ENCODE assay signal across 9 cellular contexts in genomic region chr20:63025534-63026331, GRCh38. TPM values are rescaled to one million over a fixed set of nuclear protein-coding genes. Genes with fewer than 3 reads are reported as not detected.
DNase-seq lines count a peak whose midpoint lies in the region; ATAC-seq and TF ChIP-seq lines count a peak whose summit lies in the region.
"Had no signal": no experiment of that assay in that cellular context is flagged by ENCODE, and none has a peak within 500 bp of the region (broad histone marks: within the 10 kb centered on the region; RNA-seq: fewer than 3 reads in every experiment).

No MANE protein-coding gene starts in this region.

- in situ Hi-C loops in brain microvascular endothelial cell (cut with HindIII; ENCODE audit: low pct_ligation_motif_present, low sequenced_read_pairs) = no loop called here

- H3K4me3 ChIP-seq in brain microvascular endothelial cell (ENCODE audit: low read depth, low read length) = no peak overlapping the region

- no peaks in the 10 kb centered on the region for H3K36me3 ChIP-seq in brain microvascular endothelial cell (replicated peaks)

- DNase-seq in DMS153 (lab: John Stamatoyannopoulos, UW) (peak; percentile 15), HT-29 (ENCODE audit: low spot score) (peak; percentile 33), brain microvascular endothelial cell (peak; percentile 16), occipital lobe (lab: John Stamatoyannopoulos, UW) (peak; percentile 31), SK-N-DZ (ENCODE audit: low spot score) (no peak), NOMO-1 treated with DMSO at 0.1 percent for 48 hours (lab: John Stamatoyannopoulos, UW; ENCODE audit: unreplicated experiment) (no peak), NCI-H1048 (lab: John Stamatoyannopoulos, UW) (no peak)

- no peak for ATAC-seq in HG03108 (IDR thresholded peaks at IDR 0.05; ENCODE audit: unreplicated experiment)

- TF ChIP-seq CTCF in brain microvascular endothelial cell (IDR thresholded peaks at IDR 0.05; ENCODE audit: low read depth, low read length, missing control alignments) = no peak

- H3K27ac ChIP-seq in brain microvascular endothelial cell = no peak overlapping the region

- H3K27me3 ChIP-seq in brain microvascular endothelial cell (replicated peaks) = peaks cover 74% of the 10 kb centered on the region

RNA-seq across cellular contexts. Expression of gene BHLHE23, which starts 19.0 kb away (rescaled TPM):
- not detected in 2 replicates for total RNA-seq in HT-29 (2014; rRNA removed; shearing (Covaris generic))
- not detected for total RNA-seq in occipital lobe
- polyA plus RNA-seq in SK-N-DZ (2014; cell fraction: cytosol; rRNA removed) = not detected in 2 replicates
- polyA plus RNA-seq in SK-N-DZ (2014; cell fraction: nucleus; rRNA removed) = not detected in 2 replicates
- total RNA-seq: kidney epithelial cell had no signal

Comparison
In these comparisons a context has a peak if more than half of its experiments do, and no peak if none do; other contexts are left out.
1. DNase-seq: peak in DMS153 (single experiment), HT-29 (single experiment), brain microvascular endothelial cell (single experiment) and occipital lobe (single experiment); none in SK-N-DZ (single experiment), NOMO-1 treated with DMSO at 0.1 percent for 48 hours (single experiment) and NCI-H1048 (single experiment).